In the genomic region with DNA sequence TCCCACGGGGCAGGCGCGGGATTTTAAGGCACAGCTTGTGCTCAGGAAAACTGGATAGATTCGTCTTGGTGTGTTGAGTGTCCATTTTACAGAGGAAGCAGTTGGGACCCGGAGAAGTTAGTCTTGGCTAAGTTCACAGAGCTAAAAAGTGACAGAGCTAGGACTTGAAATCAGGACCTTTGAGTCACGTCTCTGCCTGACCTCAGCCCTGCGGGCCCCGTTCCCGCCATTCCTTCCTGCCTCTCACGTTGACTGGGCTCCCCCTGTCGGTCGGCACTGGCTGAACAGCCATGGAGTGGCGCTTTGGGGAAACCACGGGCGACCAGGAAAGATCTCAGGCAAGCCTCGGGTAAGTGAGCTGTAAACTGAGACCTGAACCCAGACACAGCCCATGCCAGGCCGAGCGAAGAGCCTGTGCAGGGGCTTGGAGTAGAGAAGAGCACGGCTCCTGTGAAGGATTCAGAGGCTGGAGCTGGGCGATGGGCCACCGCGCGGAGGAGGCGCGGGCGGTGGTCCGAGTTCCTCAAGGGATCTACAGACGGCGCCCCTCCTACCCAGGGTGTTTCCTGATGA, we compare ENCODE assay signal across 8 cellular contexts. TPM values are rescaled to one million over a fixed set of nuclear protein-coding genes. Genes with fewer than 3 reads are reported as not detected.
DNase-seq lines count a peak whose midpoint lies in the region; ATAC-seq and TF ChIP-seq lines count a peak whose summit lies in the region.

No MANE protein-coding gene starts in this region.

- TF ChIP-seq CTCF in DOHH2 (IDR thresholded peaks at IDR 0.05; ENCODE audit: low read depth, low read length, poor library complexity, severe bottlenecking) (peak; percentile 99), lower lobe of right lung (IDR thresholded peaks at IDR 0.05) (peak; percentile 97)

- H3K27me3 ChIP-seq in DOHH2 (ENCODE audit: control insufficient read depth, low read length) (no peaks in the 10 kb centered on the region), MG63 (no peaks in the 10 kb centered on the region), duodenal mucosa (ENCODE audit: control insufficient read depth in 1 of 2, insufficient read depth in 2 of 2, low read length in 2 of 2) (no peaks in the 10 kb centered on the region), lower lobe of right lung (ENCODE audit: low read depth) (no peaks in the 10 kb centered on the region)

- intact Hi-C loops in lower lobe of right lung (cut with DNase I) = loop anchor here (10.0 kb wide), 1 partner anchor 257 kb away; no protein-coding TSS in a partner anchor

- H3K4me3 ChIP-seq in DOHH2 (ENCODE audit: low read length) (peak overlapping the region; percentile 71), MG63 (peak overlapping the region; percentile 39), duodenal mucosa (ENCODE audit: low read depth in 1 of 2, low read length in 2 of 2) (peak overlapping the region; percentile 44 to 72), lower lobe of right lung (peak overlapping the region; percentile 44)

- H3K36me3 ChIP-seq in DOHH2 (ENCODE audit: control insufficient read depth, low read length) (no peaks in the 10 kb centered on the region), MG63 (no peaks in the 10 kb centered on the region), duodenal mucosa (ENCODE audit: control insufficient read depth in 1 of 2, insufficient read depth in 2 of 2, low read length in 2 of 2) (no peaks in the 10 kb centered on the region), lower lobe of right lung (no peaks in the 10 kb centered on the region)

- H3K4me1 ChIP-seq in DOHH2 (ENCODE audit: control insufficient read depth, low read length) = peaks cover 22% of the 10 kb centered on the region
- H3K4me1 ChIP-seq in duodenal mucosa (ENCODE audit: control insufficient read depth in 1 of 2, insufficient read depth in 2 of 2, low read length in 2 of 2) = peaks cover 34% of the 10 kb centered on the region in 2 donors
- peaks cover 12% of the 10 kb centered on the region for H3K4me1 ChIP-seq in lower lobe of right lung

- no peaks in the 10 kb centered on the region for H3K9me3 ChIP-seq in DOHH2 (ENCODE audit: control insufficient read depth, insufficient read depth, low read length)
- no peaks in the 10 kb centered on the region for H3K9me3 ChIP-seq in MG63
- no peaks in the 10 kb centered on the region for H3K9me3 ChIP-seq in duodenal mucosa (ENCODE audit: control insufficient read depth in 1 of 2, low read length in 2 of 2)
- no peaks in the 10 kb centered on the region for H3K9me3 ChIP-seq in lower lobe of right lung

- H3F3A ChIP-seq in DOHH2 (ENCODE audit: control insufficient read depth, insufficient read depth) = no peaks in the 10 kb centered on the region; the same call in 1 of the 2 replicates

- no peaks in the 10 kb centered on the region for H3K9me2 ChIP-seq in DOHH2 (replicated peaks; ENCODE audit: control insufficient read depth, low read length)

- peak; percentile 72 for DNase-seq in H4 (ENCODE audit: low spot score)
- DNase-seq in MG63 = peak; percentile 80
- peak; percentile 77 for DNase-seq in activated CD4-positive, alpha-beta T cell treated with anti-CD3 and anti-CD28 coated beads, Interleukin-2, amount 50 U/mL, for 1 hour
- peak; percentile 91 for DNase-seq in lower lobe of right lung
- DNase-seq in stimulated activated CD4-positive, alpha-beta T cell treated with anti-CD3 and anti-CD28 coated beads, TNF-alpha, amount 100 ng/mL, for 24 hours (ENCODE audit: low read depth in 3 of 3) = peak; percentile 70 to 91 (median 73)
- DNase-seq in NCI-H187 treated with DMSO at 0.1 percent for 48 hours (lab: John Stamatoyannopoulos, UW) = no peak

- no peaks in the 10 kb centered on the region for H4K20me1 ChIP-seq in DOHH2 (ENCODE audit: control insufficient read depth, insufficient read depth, low read depth, low read length)

- H3K79me2 ChIP-seq in DOHH2 (ENCODE audit: control insufficient read depth, low read length) = no peaks in the 10 kb centered on the region

- peak overlapping the region; percentile 63 to 76 for H3K9ac ChIP-seq in duodenal mucosa (ENCODE audit: low read depth in 1 of 2, low read length in 2 of 2)

- peak overlapping the region; percentile 86 for H3K4me2 ChIP-seq in DOHH2 (ENCODE audit: low read length)

- ATAC-seq in lower lobe of right lung = peak; percentile 93 to 96

- H3K27ac ChIP-seq in DOHH2 (ENCODE audit: low read depth, low read length) (no peak overlapping the region), duodenal mucosa (ENCODE audit: low read depth, low read length) (no peak overlapping the region), lower lobe of right lung (no peak overlapping the region)

RNA-seq across cellular contexts. Expression of a gene that starts 54.1 kb away (rescaled TPM):
- 0.76 TPM in 1 of 2 replicates, not detected in the other for total RNA-seq in H4 (2014; rRNA removed; shearing (Covaris generic))
- not detected in 2 replicates for total RNA-seq in MG63 (2014; rRNA removed; shearing (Covaris generic); ENCODE audit: low replicate concordance)
- total RNA-seq in lower lobe of right lung = 9.2 TPM
